In genomic region chr2:138601438-138602165, GRCh38 we compare ENCODE assay signal across 23 cellular contexts.
A peak's percentile ranks its signal among the peaks of the same experiment; 100 is the strongest.
DNase-seq lines count a peak whose midpoint lies in the region; ATAC-seq and TF ChIP-seq lines count a peak whose summit lies in the region.
"Had no signal": no experiment of that assay in that cellular context is flagged by ENCODE, and none has a peak within 500 bp of the region (broad histone marks: within the 10 kb centered on the region; RNA-seq: fewer than 3 reads in every experiment).

No MANE protein-coding gene starts in this region.

- H4K91ac ChIP-seq in mesenchymal stem cell (ENCODE audit: low read length), result no peak overlapping the region

- H3K9me3 ChIP-seq in mesenchymal stem cell (ENCODE audit: control insufficient read depth, low read length) (no peaks in the 10 kb centered on the region), tibial nerve (no peaks in the 10 kb centered on the region)
- H3K9me3 ChIP-seq: body of pancreas, tibial artery had no signal

- no peaks in the 10 kb centered on the region for H3K79me1 ChIP-seq in mesenchymal stem cell (replicated peaks; ENCODE audit: low read length, poor library complexity, severe bottlenecking)

- TF ChIP-seq CTCF in astrocyte of the spinal cord (IDR thresholded peaks at IDR 0.05; ENCODE audit: low read depth, low read length), result no peak
- no peak for TF ChIP-seq CTCF in tibial nerve (IDR thresholded peaks at IDR 0.05)

- H4K8ac ChIP-seq in mesenchymal stem cell (ENCODE audit: low read length), result no peak overlapping the region

- intact Hi-C loops in left ventricle myocardium superior (cut with micrococcal nuclease), result no loop called here
- intact Hi-C loops in left cardiac atrium (cut with DNase I), result no loop called here

- no peak overlapping the region for H3K9ac ChIP-seq in mesenchymal stem cell (ENCODE audit: low read length)
- H3K9ac ChIP-seq: neural progenitor cell had no signal

- no peak overlapping the region for H3K14ac ChIP-seq in mesenchymal stem cell (ENCODE audit: low read length in 2 of 2)

- peak overlapping the region; percentile 41 for H2AK5ac ChIP-seq in mesenchymal stem cell (ENCODE audit: low read length, severe bottlenecking)

- no peak overlapping the region for H2BK15ac ChIP-seq in mesenchymal stem cell (ENCODE audit: low read depth, poor library complexity, severe bottlenecking)

- no peak overlapping the region for H2BK120ac ChIP-seq in mesenchymal stem cell (ENCODE audit: low read depth, low read length)

- DNase-seq in left ventricle myocardium superior (no peak), left cardiac atrium (no peak), astrocyte of the spinal cord (ENCODE audit: low read depth, low spot score) (peak; percentile 4), mesenchymal stem cell (no peak), NCI-H1417 treated with DMSO at 0.1 percent for 48 hours (lab: John Stamatoyannopoulos, UW) (no peak), A172 (ENCODE audit: low spot score) (no peak), SIG-M5 treated with dmso at 0.1 percent for 504 hours (lab: John Stamatoyannopoulos, UW; ENCODE audit: unreplicated experiment) (no peak), tibial nerve (ENCODE audit: low spot score in 2 of 2) (no peak)
- DNase-seq: activated CD4-positive, alpha-beta T cell treated with anti-CD3 and anti-CD28 coated beads, Interleukin-2, amount 10 ng/mL, durations not matched to agents 24 days and 14 days; activated gamma-delta T cell; activated naive CD8-positive, alpha-beta T cell treated with anti-CD3 and anti-CD28 coated beads, Interleukin-2, amount 50 U/mL, for 24 hours; activated T-cell treated with anti-CD3 and anti-CD28 coated beads, Interleukin-2, amount 50 U/mL, for 24 hours; body of pancreas; dorsolateral prefrontal cortex; KG1; MM.1S; NK-92 treated with Interleukin-12 subunit alpha and Interleukin-12 subunit beta, amount 100 ng/mL, for 24 hours; PC-9; stimulated activated naive CD8-positive, alpha-beta T cell treated with anti-CD3 and anti-CD28 coated beads, Interleukin-15, amount 100 ng/mL, for 72 hours; T1000; tibial artery had no signal

- no peaks in the 10 kb centered on the region for H3K27me3 ChIP-seq in mesenchymal stem cell (ENCODE audit: control insufficient read depth in 1 of 2, insufficient read depth in 1 of 2, low read length in 2 of 2)
- H3K27me3 ChIP-seq in tibial nerve, result no peaks in the 10 kb centered on the region
- H3K27me3 ChIP-seq: body of pancreas, dorsolateral prefrontal cortex, neural progenitor cell, tibial artery had no signal

- H3K36me3 ChIP-seq in mesenchymal stem cell (ENCODE audit: control insufficient read depth in 1 of 2, insufficient read depth in 2 of 2, low read depth in 1 of 2, low read length in 2 of 2), result peaks cover 0 to under 1% of the 10 kb centered on the region in 2 experiments
- peaks cover 0 to 13% (median 0%) of the 10 kb centered on the region in 3 donors for H3K36me3 ChIP-seq in tibial nerve
- H3K36me3 ChIP-seq: neural progenitor cell had no signal

- H3K4me3 ChIP-seq in astrocyte of the spinal cord (ENCODE audit: low read depth, low read length), result no peak overlapping the region
- H3K4me3 ChIP-seq in mesenchymal stem cell (ENCODE audit: insufficient read depth in 1 of 2, low read depth in 1 of 2, low read length in 2 of 2), result no peak overlapping the region
- no peak overlapping the region for H3K4me3 ChIP-seq in tibial nerve
- H3K4me3 ChIP-seq: body of pancreas, dorsolateral prefrontal cortex, lung, neural progenitor cell, PC-9, tibial artery had no signal

- H3K27ac ChIP-seq in mesenchymal stem cell (ENCODE audit: low read length, poor library complexity, severe bottlenecking), result peak overlapping the region; percentile 31
- no peak overlapping the region for H3K27ac ChIP-seq in tibial nerve
- H3K27ac ChIP-seq: body of pancreas, dorsolateral prefrontal cortex, neural progenitor cell, PC-9, tibial artery had no signal

- ATAC-seq in left ventricle myocardium superior, result peak; percentile 61
- ATAC-seq in left cardiac atrium, result no peak
- ATAC-seq: activated naive CD8-positive, alpha-beta T cell treated with anti-CD3 and anti-CD28 coated beads, Interleukin-2, amount 50 U/mL, for 24 hours; body of pancreas; stimulated activated naive CD8-positive, alpha-beta T cell treated with anti-CD3 and anti-CD28 coated beads, Interleukin-15, amount 100 ng/mL, for 72 hours had no signal

- H3K23ac ChIP-seq in mesenchymal stem cell (ENCODE audit: low read length in 2 of 2), result no peak overlapping the region

- H3K4ac ChIP-seq in mesenchymal stem cell (ENCODE audit: low read depth in 1 of 2, low read length in 2 of 2), result no peak overlapping the region

- H3K18ac ChIP-seq in mesenchymal stem cell (ENCODE audit: low read depth in 1 of 2, low read length in 2 of 2), result no peak overlapping the region

- no peaks in the 10 kb centered on the region for H3K4me1 ChIP-seq in mesenchymal stem cell (ENCODE audit: control insufficient read depth, insufficient read depth, low read depth, low read length)
- no peaks in the 10 kb centered on the region for H3K4me1 ChIP-seq in tibial nerve
- H3K4me1 ChIP-seq: body of pancreas, neural progenitor cell, tibial artery had no signal

- H3K4me2 ChIP-seq in mesenchymal stem cell (ENCODE audit: low read length, poor library complexity, severe bottlenecking), result no peak overlapping the region
- H3K4me2 ChIP-seq: neural progenitor cell, PC-9 had no signal

- H2BK12ac ChIP-seq in mesenchymal stem cell (ENCODE audit: low read length in 2 of 2), result no peak overlapping the region

- no peak overlapping the region for H2AFZ ChIP-seq in mesenchymal stem cell (ENCODE audit: low read depth, low read length)
- H2AFZ ChIP-seq: neural progenitor cell, PC-9 had no signal

- no peak for TF ChIP-seq EP300 in tibial nerve (IDR thresholded peaks at IDR 0.05)

- no peak for TF ChIP-seq POLR2A in tibial nerve (IDR thresholded peaks at IDR 0.05)

- WGBS in mesenchymal stem cell, result 90% methylated on average over 2 of the region's 2 CpGs
- 93 to 97% methylated on average over 2 of the region's 2 CpGs for WGBS in tibial nerve, 2 donors

- in situ Hi-C loops in astrocyte of the spinal cord (cut with HindIII; ENCODE audit: low sequenced_read_pairs), result no loop called here

- no peak overlapping the region for H2BK5ac ChIP-seq in mesenchymal stem cell (ENCODE audit: low read depth, low read length, poor library complexity, severe bottlenecking)
